10 cellular contexts compared by ENCODE assay signal in the genomic region with DNA sequence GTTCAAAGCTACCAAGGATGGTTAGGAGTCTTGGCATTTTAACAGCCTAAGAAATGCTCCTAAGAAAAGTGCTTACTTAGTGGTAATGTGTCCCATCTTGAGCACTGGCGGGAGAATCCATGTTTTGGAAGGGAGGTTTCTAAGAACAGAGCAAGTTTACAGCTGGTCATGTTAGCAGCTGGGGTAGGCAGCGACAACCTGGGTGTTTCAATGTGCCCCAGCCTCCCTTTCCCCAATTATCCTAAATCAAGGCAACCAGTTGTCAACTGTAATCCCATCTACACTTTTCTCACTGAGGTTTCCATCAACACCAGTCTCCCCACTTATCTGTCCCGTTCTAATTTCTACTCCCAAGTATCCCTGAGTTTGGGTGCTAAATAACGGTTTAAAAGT. TPM values are rescaled to one million over a fixed set of nuclear protein-coding genes. Genes with fewer than 3 reads are reported as not detected.
DNase-seq lines count a peak whose midpoint lies in the region; ATAC-seq and TF ChIP-seq lines count a peak whose summit lies in the region.
"Had no signal": no experiment of that assay in that cellular context is flagged by ENCODE, and none has a peak within 500 bp of the region (broad histone marks: within the 10 kb centered on the region; RNA-seq: fewer than 3 reads in every experiment).

No MANE protein-coding gene starts in this region.

- no peaks in the 10 kb centered on the region for H3K9me3 ChIP-seq in Panc1 (ENCODE audit: control insufficient read depth, insufficient read depth, low read depth, low read length)
- H3K9me3 ChIP-seq in parathyroid adenoma (ENCODE audit: control insufficient read depth, low read length): no peaks in the 10 kb centered on the region

- H3K4me1 Mint-ChIP-seq in Calu3 (ENCODE audit: low read depth, unreplicated experiment): peaks cover 19% of the 10 kb centered on the region

- H3K36me3 Mint-ChIP-seq in Calu3 (ENCODE audit: insufficient read depth, unreplicated experiment): peaks cover 57% of the 10 kb centered on the region

- POLR2A ChIA-PET in Panc1 (lab: Charles Lee): interaction anchor here (0.5 kb wide), 1 partner anchor 727 kb away, joined by 4 read pairs; no protein-coding TSS in a partner anchor

- ATAC-seq in Panc1: no peak
- no peak for ATAC-seq in GM18873 (IDR thresholded peaks at IDR 0.05; ENCODE audit: low FRiP score, unreplicated experiment)
- ATAC-seq in GM18870 (IDR thresholded peaks at IDR 0.05; ENCODE audit: unreplicated experiment): no peak

- H3K27me3 ChIP-seq in Panc1 (ENCODE audit: control insufficient read depth, insufficient read depth, low read length) (no peaks in the 10 kb centered on the region), parathyroid adenoma (ENCODE audit: control insufficient read depth, insufficient read depth, low read length) (no peaks in the 10 kb centered on the region)

- no peak for DNase-seq in Calu3
- no peak for DNase-seq in Panc1 (ENCODE audit: low read depth, low spot score)
- no peak for DNase-seq in epithelial cell of prostate (ENCODE audit: low read depth, low spot score)
- no peak for DNase-seq in NCI-H510A treated with DMSO at 0.1 percent for 48 hours (lab: John Stamatoyannopoulos, UW)
- no peak for DNase-seq in GM20000 (ENCODE audit: low spot score)
- DNase-seq: activated CD4-positive, alpha-beta T cell treated with anti-CD3 and anti-CD28 coated beads for 4 hours; effector CD8-positive, alpha-beta T cell had no signal

- H3K4me3 Mint-ChIP-seq in Calu3 (ENCODE audit: low read depth, unreplicated experiment): peak overlapping the region; percentile 82

- CTCF ChIA-PET in Calu3 (lab: Charles Lee): interaction anchor here (0.6 to 2.1 kb wide), 6 partner anchors 31 to 591 kb away, joined by 3 to 16 read pairs (median 3); no protein-coding TSS in a partner anchor
- CTCF ChIA-PET in Panc1 (lab: Charles Lee): interaction anchor here (0.7 to 1.1 kb wide), 2 partner anchors 12 to 1216 kb away, joined by 3 to 11 read pairs; no protein-coding TSS in a partner anchor

- in situ Hi-C loops in Panc1 (cut with HindIII; ENCODE audit: low pct_unique_long_range_greater_than_20kb, low sequenced_read_pairs): no loop called here

- peak overlapping the region; percentile 68 for H3K4me2 ChIP-seq in parathyroid adenoma (ENCODE audit: low read length)

- H3K27ac ChIP-seq in Panc1 (ENCODE audit: low read length) (peak overlapping the region; percentile 72), epithelial cell of prostate (peak overlapping the region; percentile 99), parathyroid adenoma (peak overlapping the region; percentile 99)

- peak overlapping the region; percentile 100 for H2AFZ ChIP-seq in parathyroid adenoma

- peak overlapping the region; percentile 82 to 90; a peak in 3 of 4 replicates for H3K4me3 ChIP-seq in Panc1 (ENCODE audit: low read depth in 2 of 2, low read length in 2 of 2)
- H3K4me3 ChIP-seq in parathyroid adenoma (ENCODE audit: low read depth, low read length): peak overlapping the region; percentile 66

- no peak for TF ChIP-seq CTCF in Calu3 (IDR thresholded peaks at IDR 0.05; ENCODE audit: unreplicated experiment)
- TF ChIP-seq CTCF in Panc1 (IDR thresholded peaks at IDR 0.05): no peak
- no peak for TF ChIP-seq CTCF in parathyroid adenoma (IDR thresholded peaks at IDR 0.05)
- TF ChIP-seq CTCF in GM20000 (IDR thresholded peaks at IDR 0.05; ENCODE audit: extremely low read depth, missing control alignments): no peak

- intact Hi-C loops in Calu3 (cut with micrococcal nuclease; ENCODE audit: unreplicated experiment) (loop anchor here (2.0 to 10.0 kb wide), 3 partner anchors 185 to 869 kb away; no protein-coding TSS in a partner anchor), Panc1 (cut with micrococcal nuclease; ENCODE audit: unreplicated experiment) (loop anchor here (2.0 to 10.0 kb wide), 2 partner anchors 121 to 531 kb away; no protein-coding TSS in a partner anchor)

- H3K36me3 ChIP-seq in Panc1 (ENCODE audit: control insufficient read depth, insufficient read depth, low read length) (peaks cover 4% of the 10 kb centered on the region; the same call in 1 of the 2 replicates), parathyroid adenoma (ENCODE audit: control insufficient read depth, insufficient read depth, low read length) (no peaks in the 10 kb centered on the region)

- BruUV-seq in Calu3 (replicated peaks; lab: Mats Ljungman, UMichigan) (no TSS peak), Panc1 (replicated peaks; lab: Mats Ljungman, UMichigan) (TSS peak; percentile 90)

- H3K27ac Mint-ChIP-seq in Calu3 (ENCODE audit: unreplicated experiment): peak overlapping the region; percentile 72

- peaks cover 5% of the 10 kb centered on the region for H3K79me2 ChIP-seq in parathyroid adenoma

- peaks cover 7% of the 10 kb centered on the region for H3K4me1 ChIP-seq in Panc1 (ENCODE audit: control insufficient read depth, insufficient read depth, low read length)
- peaks cover 10% of the 10 kb centered on the region for H3K4me1 ChIP-seq in parathyroid adenoma

- H3K9me3 Mint-ChIP-seq in Calu3 (ENCODE audit: low read depth, unreplicated experiment): no peaks in the 10 kb centered on the region

- no peaks in the 10 kb centered on the region for H3K27me3 Mint-ChIP-seq in Calu3 (ENCODE audit: unreplicated experiment)

- H3K9ac ChIP-seq in parathyroid adenoma: no peak overlapping the region

RNA-seq across cellular contexts. Expression of gene JAG1, which starts 1.7 kb away (rescaled TPM):
- total RNA-seq in Calu3 (2022) (156 and 245 TPM in 2 replicates), Panc1 (2021; ENCODE audit: unreplicated experiment) (21.2 TPM)
- polyA plus RNA-seq in Panc1 (2012; ENCODE audit: insufficient read length): 12.4 TPM
